1 cellular context compared by ENCODE assay signal in the genomic region with DNA sequence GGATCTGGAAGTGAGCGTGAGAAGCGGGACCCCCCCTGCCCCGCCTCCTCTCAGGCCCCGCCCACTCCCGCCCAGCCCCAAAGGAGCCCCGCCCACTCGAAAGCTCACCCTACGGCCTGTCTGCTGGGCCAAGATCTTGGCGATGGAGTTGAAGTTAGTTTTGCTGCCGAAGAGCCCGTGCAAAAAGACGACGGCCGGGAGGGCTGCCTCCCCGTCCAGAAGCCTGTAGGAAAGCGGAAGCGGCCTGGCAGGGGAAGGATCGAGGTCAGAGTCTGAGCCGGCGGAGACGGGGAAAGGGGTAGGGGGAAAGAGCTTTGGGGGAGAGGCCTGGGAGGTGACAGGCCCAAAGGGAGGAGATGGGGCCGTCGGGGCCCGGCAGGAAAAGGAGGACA.
TF ChIP-seq lines count a peak whose summit lies in the region.

No MANE protein-coding gene starts in this region.

TF ChIP-seq in K562, 482 proteins besides CTCF, POLR2A, EP300 and RAD21 (continued from another document and continues in another):
- TF ChIP-seq, protein P1, sequence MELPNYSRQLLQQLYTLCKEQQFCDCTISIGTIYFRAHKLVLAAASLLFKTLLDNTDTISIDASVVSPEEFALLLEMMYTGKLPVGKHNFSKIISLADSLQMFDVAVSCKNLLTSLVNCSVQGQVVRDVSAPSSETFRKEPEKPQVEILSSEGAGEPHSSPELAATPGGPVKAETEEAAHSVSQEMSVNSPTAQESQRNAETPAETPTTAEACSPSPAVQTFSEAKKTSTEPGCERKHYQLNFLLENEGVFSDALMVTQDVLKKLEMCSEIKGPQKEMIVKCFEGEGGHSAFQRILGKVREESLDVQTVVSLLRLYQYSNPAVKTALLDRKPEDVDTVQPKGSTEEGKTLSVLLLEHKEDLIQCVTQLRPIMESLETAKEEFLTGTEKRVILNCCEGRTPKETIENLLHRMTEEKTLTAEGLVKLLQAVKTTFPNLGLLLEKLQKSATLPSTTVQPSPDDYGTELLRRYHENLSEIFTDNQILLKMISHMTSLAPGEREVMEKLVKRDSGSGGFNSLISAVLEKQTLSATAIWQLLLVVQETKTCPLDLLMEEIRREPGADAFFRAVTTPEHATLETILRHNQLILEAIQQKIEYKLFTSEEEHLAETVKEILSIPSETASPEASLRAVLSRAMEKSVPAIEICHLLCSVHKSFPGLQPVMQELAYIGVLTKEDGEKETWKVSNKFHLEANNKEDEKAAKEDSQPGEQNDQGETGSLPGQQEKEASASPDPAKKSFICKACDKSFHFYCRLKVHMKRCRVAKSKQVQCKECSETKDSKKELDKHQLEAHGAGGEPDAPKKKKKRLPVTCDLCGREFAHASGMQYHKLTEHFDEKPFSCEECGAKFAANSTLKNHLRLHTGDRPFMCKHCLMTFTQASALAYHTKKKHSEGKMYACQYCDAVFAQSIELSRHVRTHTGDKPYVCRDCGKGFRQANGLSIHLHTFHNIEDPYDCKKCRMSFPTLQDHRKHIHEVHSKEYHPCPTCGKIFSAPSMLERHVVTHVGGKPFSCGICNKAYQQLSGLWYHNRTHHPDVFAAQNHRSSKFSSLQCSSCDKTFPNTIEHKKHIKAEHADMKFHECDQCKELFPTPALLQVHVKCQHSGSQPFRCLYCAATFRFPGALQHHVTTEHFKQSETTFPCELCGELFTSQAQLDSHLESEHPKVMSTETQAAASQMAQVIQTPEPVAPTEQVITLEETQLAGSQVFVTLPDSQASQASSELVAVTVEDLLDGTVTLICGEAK (IDR thresholded peaks at IDR 0.05), result peak; percentile 66
- TF ChIP-seq, protein P1 (CRISPR knock-in tag; IDR thresholded peaks at IDR 0.05), result no peak
- TF ChIP-seq ADNP (tag; IDR thresholded peaks at IDR 0.05), result no peak
- TF ChIP-seq ELK3 (CRISPR knock-in tag; IDR thresholded peaks at IDR 0.05), result no peak
- no peak for TF ChIP-seq MYC (IDR thresholded peaks at IDR 0.05; ENCODE audit: low read depth, low read length)
- no peak for TF ChIP-seq MYC (CRISPR knock-in tag; IDR thresholded peaks at IDR 0.05; ENCODE audit: borderline replicate concordance, low read depth)
- TF ChIP-seq ELF2 (CRISPR knock-in tag; IDR thresholded peaks at IDR 0.05), result 0 out of 2 replicates have a peak, but pooled peaks have one; percentile 52
- TF ChIP-seq MIER1 (IDR thresholded peaks at IDR 0.05; ENCODE audit: low read depth), result 0 out of 2 replicates have a peak, but pooled peaks have one; percentile 60
- no peak for TF ChIP-seq U2AF1 (optimal IDR thresholded peaks at IDR 0.05; ENCODE audit: low read depth, low read length)
- TF ChIP-seq, protein P2, sequence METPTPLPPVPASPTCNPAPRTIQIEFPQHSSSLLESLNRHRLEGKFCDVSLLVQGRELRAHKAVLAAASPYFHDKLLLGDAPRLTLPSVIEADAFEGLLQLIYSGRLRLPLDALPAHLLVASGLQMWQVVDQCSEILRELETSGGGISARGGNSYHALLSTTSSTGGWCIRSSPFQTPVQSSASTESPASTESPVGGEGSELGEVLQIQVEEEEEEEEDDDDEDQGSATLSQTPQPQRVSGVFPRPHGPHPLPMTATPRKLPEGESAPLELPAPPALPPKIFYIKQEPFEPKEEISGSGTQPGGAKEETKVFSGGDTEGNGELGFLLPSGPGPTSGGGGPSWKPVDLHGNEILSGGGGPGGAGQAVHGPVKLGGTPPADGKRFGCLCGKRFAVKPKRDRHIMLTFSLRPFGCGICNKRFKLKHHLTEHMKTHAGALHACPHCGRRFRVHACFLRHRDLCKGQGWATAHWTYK (CRISPR knock-in tag; IDR thresholded peaks at IDR 0.05), result peak; percentile 51; the same call in 1 of the 2 replicates
- no peak for TF ChIP-seq MGA (IDR thresholded peaks at IDR 0.05)
- no peak for TF ChIP-seq NFE2 (IDR thresholded peaks at IDR 0.05; ENCODE audit: low read depth)
- TF ChIP-seq RBM39 (optimal IDR thresholded peaks at IDR 0.05; ENCODE audit: low read depth, low read length), result no peak
- TF ChIP-seq HIVEP1 (CRISPR knock-in tag; IDR thresholded peaks at IDR 0.05), result peak; percentile 23; the same call in 1 of the 2 replicates
- no peak for TF ChIP-seq SETDB1 (IDR thresholded peaks at IDR 0.05; ENCODE audit: low read length)
- no peak for TF ChIP-seq ARID1B (IDR thresholded peaks at IDR 0.05)
- TF ChIP-seq ZNF512 (tag; IDR thresholded peaks at IDR 0.05), result no peak
- TF ChIP-seq ZNF347 (CRISPR knock-in tag; IDR thresholded peaks at IDR 0.05; ENCODE audit: low read depth), result no peak
- no peak for TF ChIP-seq TCFL5 (CRISPR knock-in tag; conservative IDR thresholded peaks at IDR 0.05)
- TF ChIP-seq ERF (CRISPR knock-in tag; IDR thresholded peaks at IDR 0.05), result no peak
- TF ChIP-seq EZH2 (IDR thresholded peaks at IDR 0.05; ENCODE audit: borderline replicate concordance, low read depth, low read length), result no peak
- TF ChIP-seq CBFA2T2 (conservative IDR thresholded peaks at IDR 0.05), result no peak
- no peak for TF ChIP-seq ZNF253 (CRISPR knock-in tag; conservative IDR thresholded peaks at IDR 0.05)
- TF ChIP-seq, protein P3, sequence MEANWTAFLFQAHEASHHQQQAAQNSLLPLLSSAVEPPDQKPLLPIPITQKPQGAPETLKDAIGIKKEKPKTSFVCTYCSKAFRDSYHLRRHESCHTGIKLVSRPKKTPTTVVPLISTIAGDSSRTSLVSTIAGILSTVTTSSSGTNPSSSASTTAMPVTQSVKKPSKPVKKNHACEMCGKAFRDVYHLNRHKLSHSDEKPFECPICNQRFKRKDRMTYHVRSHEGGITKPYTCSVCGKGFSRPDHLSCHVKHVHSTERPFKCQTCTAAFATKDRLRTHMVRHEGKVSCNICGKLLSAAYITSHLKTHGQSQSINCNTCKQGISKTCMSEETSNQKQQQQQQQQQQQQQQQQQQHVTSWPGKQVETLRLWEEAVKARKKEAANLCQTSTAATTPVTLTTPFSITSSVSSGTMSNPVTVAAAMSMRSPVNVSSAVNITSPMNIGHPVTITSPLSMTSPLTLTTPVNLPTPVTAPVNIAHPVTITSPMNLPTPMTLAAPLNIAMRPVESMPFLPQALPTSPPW (CRISPR knock-in tag; IDR thresholded peaks at IDR 0.05), result peak; percentile 70; the same call in 1 of the 2 replicates
- no peak for TF ChIP-seq KLF13 (tag; IDR thresholded peaks at IDR 0.05; ENCODE audit: borderline replicate concordance, low read depth)
- TF ChIP-seq JUN (IDR thresholded peaks at IDR 0.05; ENCODE audit: borderline replicate concordance, low read depth, low read length), result no peak
- TF ChIP-seq JUN (CRISPR knock-in tag; IDR thresholded peaks at IDR 0.05; ENCODE audit: borderline replicate concordance), result no peak
- TF ChIP-seq SNIP1 (IDR thresholded peaks at IDR 0.05; ENCODE audit: low read depth), result no peak
